ENCODE assay signal across 12 cellular contexts in the genomic region with DNA sequence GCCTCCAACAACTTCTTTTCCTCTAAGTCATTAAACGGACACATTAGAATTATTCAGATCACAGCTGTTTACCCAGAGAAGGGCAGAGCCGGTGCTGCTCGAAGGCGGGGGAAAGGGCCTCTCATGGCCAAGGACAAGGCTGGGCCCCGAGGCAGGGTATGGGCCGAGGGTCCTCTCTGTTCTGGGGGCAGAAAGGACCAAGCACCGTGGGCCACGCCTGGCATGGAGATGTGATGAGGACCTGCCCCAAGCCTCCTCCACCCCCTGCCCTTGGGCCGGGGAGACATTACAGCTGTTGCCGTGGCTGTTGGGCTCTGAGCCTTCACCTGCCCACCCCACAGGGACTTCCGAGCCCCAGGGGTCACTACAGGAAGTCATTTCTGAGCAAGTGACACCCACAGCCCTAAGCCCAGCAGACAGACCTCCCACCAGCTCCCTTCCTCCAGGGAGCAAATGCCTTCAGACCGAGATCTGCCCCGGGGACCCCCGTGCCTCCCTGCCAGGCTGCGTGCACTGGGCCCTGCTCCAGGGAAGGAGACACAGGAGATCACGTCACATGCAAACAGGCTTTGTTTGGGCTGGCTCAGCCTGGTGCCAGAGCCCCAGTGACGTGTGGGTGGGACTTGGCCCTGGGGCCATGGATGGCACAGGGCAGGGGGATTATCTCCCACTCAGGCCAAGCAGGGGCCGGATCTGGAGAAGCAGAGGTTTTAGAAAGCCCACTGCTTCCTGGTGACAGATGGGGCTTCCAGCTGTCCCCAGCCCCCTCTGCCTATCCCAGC. TPM values are rescaled to one million over a fixed set of nuclear protein-coding genes. Genes with fewer than 3 reads are reported as not detected.
DNase-seq lines count a peak whose midpoint lies in the region; ATAC-seq and TF ChIP-seq lines count a peak whose summit lies in the region.
"Had no signal": no experiment of that assay in that cellular context is flagged by ENCODE, and none has a peak within 500 bp of the region (broad histone marks: within the 10 kb centered on the region; RNA-seq: fewer than 3 reads in every experiment).

No MANE protein-coding gene starts in this region.

- CTCF ChIA-PET in A673 (lab: Charles Lee): no interaction called here

- peaks cover 6% of the 10 kb centered on the region for H3K27me3 Mint-ChIP-seq in GM23338 (ENCODE audit: insufficient read depth, low read depth, poor library complexity)

- H3K4me3 Mint-ChIP-seq in GM23338: peak overlapping the region; percentile 17; the same call in 1 of the 3 replicates
- H3K4me3 Mint-ChIP-seq: activated CD4-positive, alpha-beta T cell treated with anti-CD3 and anti-CD28 coated beads for 36 hours had no signal

- ATAC-seq in GM23338 (peak; percentile 4; the same call in 1 of the 3 replicates), GM19023 (IDR thresholded peaks at IDR 0.05; ENCODE audit: unreplicated experiment) (no peak), HG03097 (IDR thresholded peaks at IDR 0.05; ENCODE audit: low FRiP score, unreplicated experiment) (no peak)
- ATAC-seq: activated CD4-positive, alpha-beta T cell treated with anti-CD3 and anti-CD28 coated beads for 36 hours had no signal

- H3K36me3 ChIP-seq in GM23338 (ENCODE audit: insufficient read depth) (no peaks in the 10 kb centered on the region), NT2/D1 (ENCODE audit: insufficient read depth, insufficient read length, low read length) (no peaks in the 10 kb centered on the region), hepatocyte (replicated peaks; ENCODE audit: insufficient read depth, low read depth) (no peaks in the 10 kb centered on the region), A673 (ENCODE audit: insufficient read depth, low read length, poor library complexity, severe bottlenecking) (no peaks in the 10 kb centered on the region)

- H3K4me1 ChIP-seq in GM23338 (ENCODE audit: insufficient read depth): no peaks in the 10 kb centered on the region
- peaks cover 10% of the 10 kb centered on the region for H3K4me1 ChIP-seq in NT2/D1 (ENCODE audit: insufficient read depth, insufficient read length)
- peaks cover 20% of the 10 kb centered on the region for H3K4me1 ChIP-seq in hepatocyte (ENCODE audit: insufficient read depth)
- H3K4me1 ChIP-seq in A673 (ENCODE audit: insufficient read depth, low read length, poor library complexity, severe bottlenecking): peaks cover 10% of the 10 kb centered on the region

- H3K9me3 Mint-ChIP-seq in GM23338: no peaks in the 10 kb centered on the region

- TF ChIP-seq CTCF in GM23338 (conservative IDR thresholded peaks at IDR 0.05; ENCODE audit: low read depth in 2 of 2) (no peak), hepatocyte (IDR thresholded peaks at IDR 0.05; ENCODE audit: poor library complexity) (no peak), A673 (conservative IDR thresholded peaks at IDR 0.05; ENCODE audit: low read depth, low read length) (no peak)

- peaks cover 2% of the 10 kb centered on the region; the same call in 1 of the 3 replicates for H3K4me1 Mint-ChIP-seq in GM23338
- H3K4me1 Mint-ChIP-seq: activated CD4-positive, alpha-beta T cell treated with anti-CD3 and anti-CD28 coated beads for 36 hours had no signal

- peak overlapping the region; percentile 63 for H3K9ac ChIP-seq in NT2/D1 (ENCODE audit: insufficient read length, low read depth)

- no peaks in the 10 kb centered on the region for H3K27me3 ChIP-seq in GM23338 (ENCODE audit: insufficient read depth)
- H3K27me3 ChIP-seq in NT2/D1 (ENCODE audit: insufficient read depth, insufficient read length): peaks cover 34% of the 10 kb centered on the region
- H3K27me3 ChIP-seq in hepatocyte: no peaks in the 10 kb centered on the region
- H3K27me3 ChIP-seq in A673 (replicated peaks; ENCODE audit: insufficient read depth, low read depth, low read length, poor library complexity): no peaks in the 10 kb centered on the region

- H3K4me2 ChIP-seq in GM23338: no peak overlapping the region; the same call in 1 of the 2 replicates
- peak overlapping the region; percentile 94 for H3K4me2 ChIP-seq in hepatocyte

- intact Hi-C loops in A673 (cut with micrococcal nuclease; ENCODE audit: unreplicated experiment): no loop called here

- no peak for DNase-seq in GM23338 (ENCODE audit: low spot score)
- DNase-seq in NT2/D1 (ENCODE audit: low read depth, low spot score): no peak
- no peak for DNase-seq in hepatocyte (ENCODE audit: low spot score)
- peak; percentile 80 for DNase-seq in retina
- DNase-seq in A673 (ENCODE audit: low spot score): no peak
- no peak for DNase-seq in AG08395 (ENCODE audit: low spot score)
- DNase-seq: activated CD4-positive, alpha-beta T cell treated with anti-CD3 and anti-CD28 coated beads for 36 hours; amniotic stem cell had no signal

- POLR2A ChIA-PET in A673 (lab: Charles Lee; ENCODE audit: low non-redundant PET): no interaction called here

- no peaks in the 10 kb centered on the region for H3K9me2 ChIP-seq in GM23338 (ENCODE audit: insufficient read depth)
- no peaks in the 10 kb centered on the region for H3K9me2 ChIP-seq in hepatocyte (replicated peaks; ENCODE audit: insufficient read depth)

- no TSS peak for BruUV-seq in A673 (replicated peaks; lab: Mats Ljungman, UMichigan)

- no peak overlapping the region for H3K4me3 ChIP-seq in GM23338
- H3K4me3 ChIP-seq in NT2/D1 (ENCODE audit: insufficient read length, low read depth): no peak overlapping the region
- no peak overlapping the region for H3K4me3 ChIP-seq in hepatocyte
- H3K4me3 ChIP-seq in A673 (ENCODE audit: low read depth, low read length, poor library complexity, severe bottlenecking): no peak overlapping the region
- H3K4me3 ChIP-seq: lung had no signal

- no peaks in the 10 kb centered on the region for H3K36me3 Mint-ChIP-seq in GM23338 (ENCODE audit: low read depth)

- H3K27ac ChIP-seq in GM23338 (ENCODE audit: low read depth) (no peak overlapping the region), hepatocyte (peak overlapping the region; percentile 79), A673 (ENCODE audit: low read depth, low read length, poor library complexity, severe bottlenecking) (no peak overlapping the region)

- H3K79me2 ChIP-seq in GM23338 (replicated peaks; ENCODE audit: insufficient read depth) (no peaks in the 10 kb centered on the region), hepatocyte (peaks cover 2% of the 10 kb centered on the region)

- 59% methylated on average over 17 of the region's 18 CpGs for WGBS in hepatocyte (ENCODE audit: low lambda C conversion rate, missing lambda C conversion rate)

- H2AFZ ChIP-seq in GM23338 (no peak overlapping the region), hepatocyte (no peak overlapping the region)

- no peak overlapping the region; the same call in 1 of the 2 replicates for H3K27ac Mint-ChIP-seq in GM23338
- H3K27ac Mint-ChIP-seq: activated CD4-positive, alpha-beta T cell treated with anti-CD3 and anti-CD28 coated beads for 36 hours had no signal

- no peaks in the 10 kb centered on the region for H3K9me3 ChIP-seq in NT2/D1 (ENCODE audit: insufficient read depth, low read length)
- H3K9me3 ChIP-seq in hepatocyte (ENCODE audit: low read depth): no peaks in the 10 kb centered on the region
- no peaks in the 10 kb centered on the region for H3K9me3 ChIP-seq in A673 (ENCODE audit: low read depth, low read length, poor library complexity, severe bottlenecking)

- H4K20me1 ChIP-seq in GM23338 (replicated peaks; ENCODE audit: insufficient read depth) (no peaks in the 10 kb centered on the region), hepatocyte (ENCODE audit: insufficient read depth, poor library complexity, severe bottlenecking) (no peaks in the 10 kb centered on the region)

- 0 out of 2 replicates have a peak, but pooled peaks cover 2% of the 10 kb centered on the region for H3F3A ChIP-seq in GM23338 (replicated peaks; ENCODE audit: low read depth)

TF ChIP-seq in GM23338, 12 proteins besides CTCF, POLR2A, EP300 and RAD21 (continues in another document):
- no peak for TF ChIP-seq NANOG (IDR thresholded peaks at IDR 0.05; ENCODE audit: borderline replicate concordance)
- TF ChIP-seq, protein P1, sequence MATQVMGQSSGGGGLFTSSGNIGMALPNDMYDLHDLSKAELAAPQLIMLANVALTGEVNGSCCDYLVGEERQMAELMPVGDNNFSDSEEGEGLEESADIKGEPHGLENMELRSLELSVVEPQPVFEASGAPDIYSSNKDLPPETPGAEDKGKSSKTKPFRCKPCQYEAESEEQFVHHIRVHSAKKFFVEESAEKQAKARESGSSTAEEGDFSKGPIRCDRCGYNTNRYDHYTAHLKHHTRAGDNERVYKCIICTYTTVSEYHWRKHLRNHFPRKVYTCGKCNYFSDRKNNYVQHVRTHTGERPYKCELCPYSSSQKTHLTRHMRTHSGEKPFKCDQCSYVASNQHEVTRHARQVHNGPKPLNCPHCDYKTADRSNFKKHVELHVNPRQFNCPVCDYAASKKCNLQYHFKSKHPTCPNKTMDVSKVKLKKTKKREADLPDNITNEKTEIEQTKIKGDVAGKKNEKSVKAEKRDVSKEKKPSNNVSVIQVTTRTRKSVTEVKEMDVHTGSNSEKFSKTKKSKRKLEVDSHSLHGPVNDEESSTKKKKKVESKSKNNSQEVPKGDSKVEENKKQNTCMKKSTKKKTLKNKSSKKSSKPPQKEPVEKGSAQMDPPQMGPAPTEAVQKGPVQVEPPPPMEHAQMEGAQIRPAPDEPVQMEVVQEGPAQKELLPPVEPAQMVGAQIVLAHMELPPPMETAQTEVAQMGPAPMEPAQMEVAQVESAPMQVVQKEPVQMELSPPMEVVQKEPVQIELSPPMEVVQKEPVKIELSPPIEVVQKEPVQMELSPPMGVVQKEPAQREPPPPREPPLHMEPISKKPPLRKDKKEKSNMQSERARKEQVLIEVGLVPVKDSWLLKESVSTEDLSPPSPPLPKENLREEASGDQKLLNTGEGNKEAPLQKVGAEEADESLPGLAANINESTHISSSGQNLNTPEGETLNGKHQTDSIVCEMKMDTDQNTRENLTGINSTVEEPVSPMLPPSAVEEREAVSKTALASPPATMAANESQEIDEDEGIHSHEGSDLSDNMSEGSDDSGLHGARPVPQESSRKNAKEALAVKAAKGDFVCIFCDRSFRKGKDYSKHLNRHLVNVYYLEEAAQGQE (IDR thresholded peaks at IDR 0.05; ENCODE audit: unreplicated experiment): no peak
- TF ChIP-seq EZH2phosphoT487 (IDR thresholded peaks at IDR 0.05; ENCODE audit: unreplicated experiment): no peak
- no peak for TF ChIP-seq EZH2 (IDR thresholded peaks at IDR 0.05; ENCODE audit: low read depth, unreplicated experiment)

RNA-seq across cellular contexts. Expression of gene PVALEF, which starts 0.7 kb away (rescaled TPM):
- total RNA-seq in GM23338 (2014; rRNA removed; shearing (Covaris generic)): not detected in 2 replicates
- polyA plus RNA-seq in GM23338 (2016; fragmentation: Nextera tagmentation; extraction: Ambion mirVana) (not detected in 2 replicates), hepatocyte (0.15 TPM in 1 of 2 replicates, not detected in the other)
- total RNA-seq in hepatocyte (not detected in 2 replicates), A673 (2021) (not detected in 2 replicates)
- total RNA-seq: activated CD4-positive, alpha-beta T cell treated with anti-CD3 and anti-CD28 coated beads for 36 hours; lung; OCI-LY7 had no signal
- polyA plus RNA-seq: lung had no signal

RNA-seq across cellular contexts. Expression of gene AATK, which starts 1.4 kb away (rescaled TPM):
- 2.3 and 5.0 TPM in 2 replicates for total RNA-seq in GM23338 (2014; rRNA removed; shearing (Covaris generic))
- polyA plus RNA-seq in GM23338 (2016; fragmentation: Nextera tagmentation; extraction: Ambion mirVana): 1.1 and 1.3 TPM in 2 replicates
- total RNA-seq in hepatocyte: 5.7 and 6.7 TPM in 2 replicates
- polyA plus RNA-seq in hepatocyte: 5.4 and 6.3 TPM in 2 replicates
- 0.90 and 1.4 TPM in 2 replicates for total RNA-seq in A673 (2021)

RNA-seq across cellular contexts. Expression of gene CEP131, which starts 58.1 kb away (rescaled TPM):
- total RNA-seq in GM23338 (2014; rRNA removed; shearing (Covaris generic)): 29.0 and 35.5 TPM in 2 replicates
- polyA plus RNA-seq in GM23338 (2016; fragmentation: Nextera tagmentation; extraction: Ambion mirVana) (26.8 and 29.4 TPM in 2 replicates), hepatocyte (10.1 and 14.7 TPM in 2 replicates)
- total RNA-seq in hepatocyte (7.3 and 8.8 TPM in 2 replicates), A673 (2021) (27.1 and 36.3 TPM in 2 replicates)
